ENCODE assay signal across 8 cellular contexts in genomic region chr16:2027024-2028010, GRCh38. TPM values are rescaled to one million over a fixed set of nuclear protein-coding genes. Genes with fewer than 3 reads are reported as not detected.
DNase-seq lines count a peak whose midpoint lies in the region; ATAC-seq, FAIRE-seq and TF ChIP-seq lines count a peak whose summit lies in the region.

No MANE protein-coding gene starts in this region.

- no peak overlapping the region for H3K27ac Mint-ChIP-seq in T-helper 2 cell treated with Interferon-gamma antibody and Interleukin-4, amounts not matched to agents 5 μg/mL and 100 μg/mL, for 36 hours

- no peaks in the 10 kb centered on the region for H3K36me3 Mint-ChIP-seq in T-helper 2 cell treated with Interferon-gamma antibody and Interleukin-4, amounts not matched to agents 5 μg/mL and 100 μg/mL, for 36 hours (ENCODE audit: low read depth)

- H3K4me1 ChIP-seq in pancreas: no peaks in the 10 kb centered on the region

- peak overlapping the region; percentile 66 for H3K4me3 Mint-ChIP-seq in T-helper 2 cell treated with Interferon-gamma antibody and Interleukin-4, amounts not matched to agents 5 μg/mL and 100 μg/mL, for 36 hours

- FAIRE-seq in pancreas (lab: Jason Lieb, UNC): no peak

- H3K9me3 Mint-ChIP-seq in T-helper 2 cell treated with Interferon-gamma antibody and Interleukin-4, amounts not matched to agents 5 μg/mL and 100 μg/mL, for 36 hours: no peaks in the 10 kb centered on the region

- ATAC-seq in pancreas (peak in 1 of 4 donors; percentile 5), HG03159 (IDR thresholded peaks at IDR 0.05; ENCODE audit: unreplicated experiment) (no peak), GM18520 (IDR thresholded peaks at IDR 0.05; ENCODE audit: unreplicated experiment) (no peak)

- no peak overlapping the region for H3K27ac ChIP-seq in pancreas

- H3K27me3 ChIP-seq in pancreas: no peaks in the 10 kb centered on the region

- H3K4me1 Mint-ChIP-seq in T-helper 2 cell treated with Interferon-gamma antibody and Interleukin-4, amounts not matched to agents 5 μg/mL and 100 μg/mL, for 36 hours (ENCODE audit: low read depth): peaks cover 11% of the 10 kb centered on the region

- H3K36me3 ChIP-seq in pancreas: no peaks in the 10 kb centered on the region

- H3K4me3 ChIP-seq in fibroblast of mammary gland (ENCODE audit: control insufficient read depth, low read depth, low read length) (peak overlapping the region; percentile 36), pancreas (peak overlapping the region; percentile 45 to 66 (median 58))

- intact Hi-C loops in pancreas (cut with DNase I): loop anchor here in 1 of 3 donors (5.0 kb wide), 1 partner anchor 115 kb away; no protein-coding TSS in a partner anchor

- H3K9me3 ChIP-seq in pancreas: no peaks in the 10 kb centered on the region

- 5 to 7% methylated on average over 46 to 76 of the region's 76 CpGs for WGBS in pancreas, 2 donors

- peak; percentile 56 for DNase-seq in NCI-H82 (lab: John Stamatoyannopoulos, UW)
- no peak for DNase-seq in NCI-H82 treated with DMSO at 0.1 percent for 48 hours (lab: John Stamatoyannopoulos, UW; ENCODE audit: unreplicated experiment)
- DNase-seq in T-helper 2 cell treated with Interferon-gamma antibody and Interleukin-4, amounts not matched to agents 5 μg/mL and 100 μg/mL, for 36 hours (ENCODE audit: low spot score): no peak
- DNase-seq in fibroblast of mammary gland (ENCODE audit: low read depth): no peak
- DNase-seq in pancreas: peak in 3 of 6 donors; percentile 27 to 65 (median 62)
- no peak for DNase-seq in NOMO-1 treated with dmso at 0.1 percent for 144 hours (lab: John Stamatoyannopoulos, UW; ENCODE audit: unreplicated experiment)

- peaks cover 32% of the 10 kb centered on the region for H3K27me3 Mint-ChIP-seq in T-helper 2 cell treated with Interferon-gamma antibody and Interleukin-4, amounts not matched to agents 5 μg/mL and 100 μg/mL, for 36 hours (ENCODE audit: low read depth)

- no peak for TF ChIP-seq CTCF in fibroblast of mammary gland (conservative IDR thresholded peaks at IDR 0.05; ENCODE audit: control insufficient read depth, insufficient read depth, low read depth, low read length)
- no peak for TF ChIP-seq CTCF in pancreas (IDR thresholded peaks at IDR 0.05)

RNA-seq across cellular contexts. Expression of gene NHERF2, which starts 0.6 kb away (rescaled TPM):
- 10 to 100 TPM; 14.7 to 28.9 (median 23.0) TPM for total RNA-seq in pancreas
- 100 to 1,000 TPM in 1 of 2 donors, 10 to 100 TPM in 1; 60.7 to 144 TPM for polyA plus RNA-seq in pancreas

RNA-seq across cellular contexts. Expression of gene NPW, which starts 7.7 kb away (rescaled TPM):
- total RNA-seq in pancreas: 1 to 10 TPM in 2 of 6 donors, under 1 TPM in 4; 0.43 to 1.9 (median 0.50) TPM
- polyA plus RNA-seq in pancreas: 1 to 10 TPM; 1.3 to 2.7 TPM

RNA-seq across cellular contexts. Expression of gene ZNF598, which starts 17.7 kb away (rescaled TPM):
- 10 to 100 TPM; 26.0 to 93.6 (median 42.4) TPM for total RNA-seq in pancreas
- 10 to 100 TPM; 71.0 to 73.5 TPM for polyA plus RNA-seq in pancreas

RNA-seq across cellular contexts. Expression of gene NTHL1, which starts 20.3 kb away (rescaled TPM):
- 10 to 100 TPM in 1 of 6 donors, 1 to 10 TPM in 5; 5.2 to 10.4 (median 8.4) TPM for total RNA-seq in pancreas
- 10 to 100 TPM; 22.1 to 22.8 TPM for polyA plus RNA-seq in pancreas

RNA-seq across cellular contexts. Expression of gene TSC2, which starts 20.5 kb away (rescaled TPM):
- 10 to 100 TPM; 51.0 to 91.7 (median 77.6) TPM for total RNA-seq in pancreas
- polyA plus RNA-seq in pancreas: 100 to 1,000 TPM; 119 to 172 TPM
